ENCODE assay signal across 2 cellular contexts in the genomic region with DNA sequence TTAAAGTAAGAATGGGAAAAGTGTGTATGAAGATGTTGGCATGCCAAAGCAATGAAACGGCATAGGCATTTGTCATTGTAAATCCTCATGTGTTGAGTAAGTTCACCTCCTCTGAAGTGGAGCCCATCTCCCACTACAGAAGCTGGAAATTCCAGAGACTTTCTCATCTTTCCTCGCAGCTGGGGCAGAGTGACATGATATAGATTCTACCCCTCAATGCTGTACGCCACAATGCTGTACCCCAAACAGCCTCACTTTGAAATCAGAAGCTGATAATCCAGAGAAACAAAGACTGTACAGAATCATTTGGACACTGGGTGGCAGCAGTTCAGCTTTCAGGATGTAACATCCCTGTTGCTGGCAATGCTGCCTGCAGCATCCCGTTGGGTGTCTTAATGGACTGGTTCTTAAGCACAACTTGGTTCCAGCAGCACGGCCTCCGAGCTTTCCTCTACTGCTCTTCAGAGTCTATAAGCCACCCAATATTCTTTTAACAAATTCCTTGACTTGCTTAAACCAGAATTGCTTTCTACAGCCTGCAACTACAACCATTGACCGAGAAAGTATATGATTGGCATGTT.
A peak's percentile ranks its signal among the peaks of the same experiment; 100 is the strongest.
TF ChIP-seq lines count a peak whose summit lies in the region.

No MANE protein-coding gene starts in this region.

TF ChIP-seq in HEK293, 187 proteins besides CTCF, POLR2A, EP300 and RAD21 (continued from another document):
- TF ChIP-seq, protein P1, sequence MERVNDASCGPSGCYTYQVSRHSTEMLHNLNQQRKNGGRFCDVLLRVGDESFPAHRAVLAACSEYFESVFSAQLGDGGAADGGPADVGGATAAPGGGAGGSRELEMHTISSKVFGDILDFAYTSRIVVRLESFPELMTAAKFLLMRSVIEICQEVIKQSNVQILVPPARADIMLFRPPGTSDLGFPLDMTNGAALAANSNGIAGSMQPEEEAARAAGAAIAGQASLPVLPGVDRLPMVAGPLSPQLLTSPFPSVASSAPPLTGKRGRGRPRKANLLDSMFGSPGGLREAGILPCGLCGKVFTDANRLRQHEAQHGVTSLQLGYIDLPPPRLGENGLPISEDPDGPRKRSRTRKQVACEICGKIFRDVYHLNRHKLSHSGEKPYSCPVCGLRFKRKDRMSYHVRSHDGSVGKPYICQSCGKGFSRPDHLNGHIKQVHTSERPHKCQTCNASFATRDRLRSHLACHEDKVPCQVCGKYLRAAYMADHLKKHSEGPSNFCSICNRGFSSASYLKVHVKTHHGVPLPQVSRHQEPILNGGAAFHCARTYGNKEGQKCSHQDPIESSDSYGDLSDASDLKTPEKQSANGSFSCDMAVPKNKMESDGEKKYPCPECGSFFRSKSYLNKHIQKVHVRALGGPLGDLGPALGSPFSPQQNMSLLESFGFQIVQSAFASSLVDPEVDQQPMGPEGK (tag by site-specific recombination; IDR thresholded peaks at IDR 0.05) = no peak
- TF ChIP-seq ZNF660 (tag by site-specific recombination; IDR thresholded peaks at IDR 0.05) = peak; percentile 53; the same call in 1 of the 2 replicates
- TF ChIP-seq ZNF416 (tag by site-specific recombination; IDR thresholded peaks at IDR 0.05) = no peak
- no peak for TF ChIP-seq ZNF362 (tag by site-specific recombination; IDR thresholded peaks at IDR 0.05)

TF ChIP-seq in SK-N-SH, 30 proteins besides CTCF, POLR2A, EP300 and RAD21 (continued from another document):
- TF ChIP-seq, protein P2, sequence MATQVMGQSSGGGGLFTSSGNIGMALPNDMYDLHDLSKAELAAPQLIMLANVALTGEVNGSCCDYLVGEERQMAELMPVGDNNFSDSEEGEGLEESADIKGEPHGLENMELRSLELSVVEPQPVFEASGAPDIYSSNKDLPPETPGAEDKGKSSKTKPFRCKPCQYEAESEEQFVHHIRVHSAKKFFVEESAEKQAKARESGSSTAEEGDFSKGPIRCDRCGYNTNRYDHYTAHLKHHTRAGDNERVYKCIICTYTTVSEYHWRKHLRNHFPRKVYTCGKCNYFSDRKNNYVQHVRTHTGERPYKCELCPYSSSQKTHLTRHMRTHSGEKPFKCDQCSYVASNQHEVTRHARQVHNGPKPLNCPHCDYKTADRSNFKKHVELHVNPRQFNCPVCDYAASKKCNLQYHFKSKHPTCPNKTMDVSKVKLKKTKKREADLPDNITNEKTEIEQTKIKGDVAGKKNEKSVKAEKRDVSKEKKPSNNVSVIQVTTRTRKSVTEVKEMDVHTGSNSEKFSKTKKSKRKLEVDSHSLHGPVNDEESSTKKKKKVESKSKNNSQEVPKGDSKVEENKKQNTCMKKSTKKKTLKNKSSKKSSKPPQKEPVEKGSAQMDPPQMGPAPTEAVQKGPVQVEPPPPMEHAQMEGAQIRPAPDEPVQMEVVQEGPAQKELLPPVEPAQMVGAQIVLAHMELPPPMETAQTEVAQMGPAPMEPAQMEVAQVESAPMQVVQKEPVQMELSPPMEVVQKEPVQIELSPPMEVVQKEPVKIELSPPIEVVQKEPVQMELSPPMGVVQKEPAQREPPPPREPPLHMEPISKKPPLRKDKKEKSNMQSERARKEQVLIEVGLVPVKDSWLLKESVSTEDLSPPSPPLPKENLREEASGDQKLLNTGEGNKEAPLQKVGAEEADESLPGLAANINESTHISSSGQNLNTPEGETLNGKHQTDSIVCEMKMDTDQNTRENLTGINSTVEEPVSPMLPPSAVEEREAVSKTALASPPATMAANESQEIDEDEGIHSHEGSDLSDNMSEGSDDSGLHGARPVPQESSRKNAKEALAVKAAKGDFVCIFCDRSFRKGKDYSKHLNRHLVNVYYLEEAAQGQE (IDR thresholded peaks at IDR 0.05; ENCODE audit: low read depth, low read length) = no peak
- TF ChIP-seq SIN3A (IDR thresholded peaks at IDR 0.05; ENCODE audit: borderline replicate concordance, low read depth, low read length) (no peak), ELF1 (IDR thresholded peaks at IDR 0.05) (no peak), RFX5 (IDR thresholded peaks at IDR 0.05; ENCODE audit: low read length) (no peak), FOXJ3 (CRISPR knock-in tag; IDR thresholded peaks at IDR 0.05) (no peak), CHD2 (IDR thresholded peaks at IDR 0.05; ENCODE audit: low read length, partially characterized antibody) (peak; percentile 39), RCOR1 (IDR thresholded peaks at IDR 0.05; ENCODE audit: low read length) (no peak; the same call in 1 of the 2 replicates), FOSL2 (IDR thresholded peaks at IDR 0.05; ENCODE audit: borderline replicate concordance, low read depth) (no peak), TEAD4 (IDR thresholded peaks at IDR 0.05; ENCODE audit: borderline replicate concordance, insufficient read depth) (no peak), NRF1 (IDR thresholded peaks at IDR 0.05; ENCODE audit: low read depth, low read length) (no peak), RXRA (IDR thresholded peaks at IDR 0.05; ENCODE audit: borderline replicate concordance, low read depth) (no peak), GATA2 (CRISPR knock-in tag; IDR thresholded peaks at IDR 0.05) (no peak), POLR2AphosphoS5 (IDR thresholded peaks at IDR 0.05; ENCODE audit: low read depth, low read length) (no peak), SMC3 (IDR thresholded peaks at IDR 0.05; ENCODE audit: low read depth, low read length) (peak; percentile 91)
